ENCODE assay signal across 8 cellular contexts in genomic region chr4:75724867-75725724, GRCh38. TPM values are rescaled to one million over a fixed set of nuclear protein-coding genes. Genes with fewer than 3 reads are reported as not detected.
A peak's percentile ranks its signal among the peaks of the same experiment; 100 is the strongest.
DNase-seq lines count a peak whose midpoint lies in the region; ATAC-seq, FAIRE-seq and TF ChIP-seq lines count a peak whose summit lies in the region.

No MANE protein-coding gene starts in this region.

- DNase-seq in D341Med (ENCODE audit: low spot score) (peak; percentile 74), HT1080 (ENCODE audit: low read depth) (peak; percentile 69), SJCRH30 (peak; percentile 87 to 93), cardiac muscle cell (ENCODE audit: low read depth in 1 of 2, low spot score in 1 of 2) (peak; percentile 82 to 87), pancreas (peak; percentile 66 to 87 (median 73)), tibial nerve (ENCODE audit: low spot score in 2 of 2) (peak; percentile 40 to 47)
- peak; percentile 65 for DNase-seq in activated naive CD8-positive, alpha-beta T cell treated with anti-CD3 and anti-CD28 coated beads, Interleukin-2, amount 10 ng/mL, durations not matched to agents 7 days and 5 days

- POLR2A ChIA-PET in activated naive CD8-positive, alpha-beta T cell treated with anti-CD3 and anti-CD28 coated beads, Interleukin-2, amount 10 ng/mL, durations not matched to agents 7 days and 5 days (lab: Charles Lee) = interaction anchor here (0.6 to 4.0 kb wide), 18 partner anchors 12 to 215 kb away, joined by 3 to 52 read pairs (median 7); partner anchors contain the start of genes CDKL2, G3BP2, NAAA and RCHY1

- peak overlapping the region; percentile 94 for H3K4me3 Mint-ChIP-seq in activated naive CD8-positive, alpha-beta T cell treated with anti-CD3 and anti-CD28 coated beads, Interleukin-2, amount 10 ng/mL, durations not matched to agents 7 days and 5 days

- H3K27ac ChIP-seq in SJCRH30 (peak overlapping the region; percentile 92), cardiac muscle cell (peak overlapping the region; percentile 98), pancreas (peak overlapping the region; percentile 95 to 98 (median 96)), tibial nerve (peak overlapping the region; percentile 91 to 99 (median 95))

- 0% methylated on average over 48 to 50 of the region's 50 CpGs for WGBS in pancreas, 2 donors
- 1% methylated on average over 33 to 45 of the region's 50 CpGs for WGBS in tibial nerve, 2 donors

- intact Hi-C loops in pancreas (cut with DNase I) = loop anchor here in 1 of 3 donors (10.0 kb wide), 1 partner anchor 50 kb away; the partner anchor contains the start of gene G3BP2

- TF ChIP-seq EP300 in tibial nerve (IDR thresholded peaks at IDR 0.05) = no peak

- H3K27ac Mint-ChIP-seq in activated naive CD8-positive, alpha-beta T cell treated with anti-CD3 and anti-CD28 coated beads, Interleukin-2, amount 10 ng/mL, durations not matched to agents 7 days and 5 days = peak overlapping the region; percentile 98

- H3K4me3 ChIP-seq in SJCRH30 (peak overlapping the region; percentile 83), cardiac muscle cell (peak overlapping the region; percentile 95), pancreas (peak overlapping the region; percentile 42 to 83 (median 72)), tibial nerve (peak overlapping the region; percentile 62 to 96 (median 90))

- H3K27me3 Mint-ChIP-seq in activated naive CD8-positive, alpha-beta T cell treated with anti-CD3 and anti-CD28 coated beads, Interleukin-2, amount 10 ng/mL, durations not matched to agents 7 days and 5 days = no peaks in the 10 kb centered on the region

- no peak for TF ChIP-seq POLR2A in tibial nerve (IDR thresholded peaks at IDR 0.05)

- no peaks in the 10 kb centered on the region for H3K27me3 ChIP-seq in SJCRH30
- no peaks in the 10 kb centered on the region for H3K27me3 ChIP-seq in cardiac muscle cell
- no peaks in the 10 kb centered on the region for H3K27me3 ChIP-seq in pancreas
- H3K27me3 ChIP-seq in tibial nerve = no peaks in the 10 kb centered on the region

- FAIRE-seq in pancreas (lab: Jason Lieb, UNC) = no peak

- ATAC-seq in GM21390 (IDR thresholded peaks at IDR 0.05; ENCODE audit: unreplicated experiment) (peak; percentile 56), pancreas (peak; percentile 64 to 82 (median 71))
- ATAC-seq in activated naive CD8-positive, alpha-beta T cell treated with anti-CD3 and anti-CD28 coated beads, Interleukin-2, amount 10 ng/mL, durations not matched to agents 7 days and 5 days (ENCODE audit: low read depth) = peak; percentile 21

- no peak for TF ChIP-seq CTCF in cardiac muscle cell (IDR thresholded peaks at IDR 0.05; ENCODE audit: low read depth, low read length)
- no peak for TF ChIP-seq CTCF in pancreas (IDR thresholded peaks at IDR 0.05)
- no peak for TF ChIP-seq CTCF in tibial nerve (IDR thresholded peaks at IDR 0.05)

- H3K9me3 Mint-ChIP-seq in activated naive CD8-positive, alpha-beta T cell treated with anti-CD3 and anti-CD28 coated beads, Interleukin-2, amount 10 ng/mL, durations not matched to agents 7 days and 5 days = no peaks in the 10 kb centered on the region

- no peaks in the 10 kb centered on the region; the same call in 1 of the 2 replicates for H3K36me3 ChIP-seq in SJCRH30
- H3K36me3 ChIP-seq in cardiac muscle cell = no peaks in the 10 kb centered on the region
- H3K36me3 ChIP-seq in pancreas = no peaks in the 10 kb centered on the region
- H3K36me3 ChIP-seq in tibial nerve = no peaks in the 10 kb centered on the region

- H3K36me3 Mint-ChIP-seq in activated naive CD8-positive, alpha-beta T cell treated with anti-CD3 and anti-CD28 coated beads, Interleukin-2, amount 10 ng/mL, durations not matched to agents 7 days and 5 days = peaks cover 10% of the 10 kb centered on the region

- peaks cover 12% of the 10 kb centered on the region for H3K4me1 ChIP-seq in SJCRH30
- peaks cover 33% of the 10 kb centered on the region for H3K4me1 ChIP-seq in cardiac muscle cell (ENCODE audit: low read depth)
- H3K4me1 ChIP-seq in pancreas = peaks cover 8 to 27% (median 19%) of the 10 kb centered on the region in 3 donors
- H3K4me1 ChIP-seq in tibial nerve = peaks cover 0 to 51% (median 22%) of the 10 kb centered on the region in 4 donors

- H3K9me3 ChIP-seq in SJCRH30 (replicated peaks) = no peaks in the 10 kb centered on the region
- H3K9me3 ChIP-seq in cardiac muscle cell (ENCODE audit: low read depth) = no peaks in the 10 kb centered on the region
- no peaks in the 10 kb centered on the region for H3K9me3 ChIP-seq in pancreas
- no peaks in the 10 kb centered on the region for H3K9me3 ChIP-seq in tibial nerve

- H3K4me1 Mint-ChIP-seq in activated naive CD8-positive, alpha-beta T cell treated with anti-CD3 and anti-CD28 coated beads, Interleukin-2, amount 10 ng/mL, durations not matched to agents 7 days and 5 days = peaks cover 40% of the 10 kb centered on the region

RNA-seq across cellular contexts. Expression of gene USO1, which starts 0.7 kb away (rescaled TPM):
- total RNA-seq in HT1080 (2014; rRNA removed; shearing (Covaris generic)) = 60.8 and 68.3 TPM in 2 replicates
- polyA plus RNA-seq in HT1080 (2015; cell fraction: cytosol; rRNA removed) = 55.8 and 78.3 TPM in 2 replicates
- polyA plus RNA-seq in HT1080 (2015; cell fraction: nucleus; rRNA removed) = 91.3 and 94.7 TPM in 2 replicates
- 91.0 and 94.9 TPM in 2 replicates for total RNA-seq in SJCRH30 (2014; rRNA removed; shearing (Covaris generic))
- 10 to 100 TPM; 32.3 to 34.6 TPM for total RNA-seq in activated naive CD8-positive, alpha-beta T cell treated with anti-CD3 and anti-CD28 coated beads, Interleukin-2, amount 10 ng/mL, durations not matched to agents 7 days and 5 days
- total RNA-seq in cardiac muscle cell = 45.1 and 47.9 TPM in 2 replicates
- polyA plus RNA-seq in cardiac muscle cell = 46.6 and 50.5 TPM in 2 replicates
- 10 to 100 TPM; 40.1 to 58.2 (median 55.6) TPM for total RNA-seq in pancreas
- 10 to 100 TPM; 31.2 to 40.2 TPM for polyA plus RNA-seq in pancreas
- 10 to 100 TPM; 50.9 to 58.6 (median 55.8) TPM for total RNA-seq in tibial nerve

RNA-seq across cellular contexts. Expression of gene G3BP2, which starts 51.9 kb away (rescaled TPM):
- total RNA-seq in HT1080 (2014; rRNA removed; shearing (Covaris generic)) = 86.0 and 115 TPM in 2 replicates
- polyA plus RNA-seq in HT1080 (2015; cell fraction: cytosol; rRNA removed) = 96.4 and 124 TPM in 2 replicates
- polyA plus RNA-seq in HT1080 (2015; cell fraction: nucleus; rRNA removed) = 153 and 173 TPM in 2 replicates
- total RNA-seq in SJCRH30 (2014; rRNA removed; shearing (Covaris generic)) = 284 and 301 TPM in 2 replicates
- total RNA-seq in activated naive CD8-positive, alpha-beta T cell treated with anti-CD3 and anti-CD28 coated beads, Interleukin-2, amount 10 ng/mL, durations not matched to agents 7 days and 5 days = 100 to 1,000 TPM; 165 to 179 TPM
- total RNA-seq in cardiac muscle cell = 203 and 210 TPM in 2 replicates
- polyA plus RNA-seq in cardiac muscle cell = 181 and 194 TPM in 2 replicates
- 10 to 100 TPM; 27.9 to 51.0 (median 42.4) TPM for total RNA-seq in pancreas
- polyA plus RNA-seq in pancreas = 10 to 100 TPM in 1 of 2 donors, 1 to 10 TPM in 1; 7.8 to 34.1 TPM
- total RNA-seq in tibial nerve = 10 to 100 TPM; 48.7 to 70.1 (median 56.6) TPM

Comparison
In these comparisons a context has a peak if more than half of its experiments do, and no peak if none do; other contexts are left out.
1. Peak in every context shown above with its lines: DNase-seq, ATAC-seq, H3K4me3 ChIP-seq and H3K27ac ChIP-seq.
2. ATAC-seq: peak in every context shown above with its lines; median percentile 71 in pancreas; 56 in GM21390; 21 in activated naive CD8-positive, alpha-beta T cell treated with anti-CD3 and anti-CD28 coated beads, Interleukin-2, amount 10 ng/mL, durations not matched to agents 7 days and 5 days.